In the genomic region with DNA sequence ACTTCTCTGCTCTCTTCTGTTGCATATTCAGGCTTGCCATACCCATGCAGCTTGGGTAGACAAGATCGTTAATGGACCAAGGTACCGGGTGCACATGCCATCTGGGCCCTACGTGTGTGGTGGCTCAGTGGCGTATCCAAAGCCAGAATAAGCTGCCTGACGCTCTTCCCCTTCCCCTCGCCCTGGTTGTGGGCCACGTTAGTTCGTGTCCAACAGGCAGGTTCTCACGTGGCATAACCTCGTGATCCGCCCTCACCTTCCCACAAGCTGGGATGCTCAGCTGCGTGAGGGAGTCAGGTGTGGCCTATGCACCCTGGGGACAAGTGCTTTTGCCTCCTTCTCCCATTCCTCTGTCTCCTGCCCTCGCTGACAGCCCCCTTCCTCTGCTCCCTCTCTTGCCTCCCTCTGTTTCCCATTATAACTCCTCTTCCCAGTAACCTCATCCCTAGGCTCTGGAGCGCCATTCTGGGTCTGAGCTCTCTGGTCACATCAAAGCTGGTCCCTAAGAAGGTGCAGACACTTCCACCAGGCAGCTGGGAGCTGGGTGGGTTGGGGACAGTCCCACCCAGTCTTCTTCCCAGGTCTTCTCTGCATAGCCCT, we compare ENCODE assay signal across 20 cellular contexts.
DNase-seq lines count a peak whose midpoint lies in the region; ATAC-seq, FAIRE-seq and TF ChIP-seq lines count a peak whose summit lies in the region.
"Had no signal": no experiment of that assay in that cellular context is flagged by ENCODE, and none has a peak within 500 bp of the region (broad histone marks: within the 10 kb centered on the region; RNA-seq: fewer than 3 reads in every experiment).

No MANE protein-coding gene starts in this region.

- peaks cover 34 to 56% of the 10 kb centered on the region in 2 donors for H3K4me1 Mint-ChIP-seq in natural killer cell treated with Interleukin-12 subunit alpha and Interleukin-12 subunit beta and Interleukin-15 and Interleukin-18, amount 100 ng/mL, for 72 hours (ENCODE audit: low read depth in 2 of 2)
- H3K4me1 Mint-ChIP-seq in naive thymus-derived CD4-positive, alpha-beta T cell, result peaks cover 31 to 45% (median 41%) of the 10 kb centered on the region in 7 donors

- TF ChIP-seq CTCF in bronchial epithelial cell (IDR thresholded peaks at IDR 0.05; ENCODE audit: insufficient read depth, low read length, severe bottlenecking), result no peak
- TF ChIP-seq CTCF in foreskin keratinocyte (conservative IDR thresholded peaks at IDR 0.05), result no peak

- H3K4me1 ChIP-seq in right cardiac atrium (ENCODE audit: control insufficient read depth, insufficient read depth, low read length) (peaks cover 8% of the 10 kb centered on the region), foreskin keratinocyte (no peaks in the 10 kb centered on the region)
- peaks cover 20 to 31% of the 10 kb centered on the region in 2 donors for H3K4me1 ChIP-seq in naive thymus-derived CD4-positive, alpha-beta T cell (ENCODE audit: control insufficient read depth in 2 of 2, insufficient read depth in 2 of 2, low read length in 2 of 2)
- H3K4me1 ChIP-seq: breast epithelium, prostate gland had no signal

- WGBS in right cardiac atrium, result 86% methylated on average over 14 of the region's 14 CpGs

- DNase-seq in right cardiac atrium (peak in 2 of 3 donors; percentile 21 to 24), left cardiac atrium (no peak), bronchial epithelial cell (ENCODE audit: low read depth) (no peak), foreskin keratinocyte (no peak), DMS114 treated with DMSO at 0.1 percent for 48 hours (lab: John Stamatoyannopoulos, UW; ENCODE audit: unreplicated experiment) (no peak)
- DNase-seq in natural killer cell treated with Interleukin-12 subunit alpha and Interleukin-12 subunit beta and Interleukin-15 and Interleukin-18, amount 100 ng/mL, for 72 hours (ENCODE audit: low spot score), result no peak
- DNase-seq in naive thymus-derived CD4-positive, alpha-beta T cell, result no peak
- no peak for DNase-seq in stimulated activated CD4-positive, alpha-beta T cell treated with anti-CD3 and anti-CD28 coated beads, Interleukin-4, amount 100 ng/mL, for 1 hour
- DNase-seq: activated CD4-positive, CD25-positive, alpha-beta regulatory T cell treated with anti-CD3 and anti-CD28 coated beads, Interleukin-2, amount 50 U/mL, for 72 hours; DMS153; GF-D8; kidney glomerular epithelial cell; NCI-H2081 treated with DMSO at 0.1 percent for 48 hours; stimulated activated CD4-positive, alpha-beta T cell treated with anti-CD3 and anti-CD28 coated beads, Interleukin-4, amount 100 ng/mL, for 4 hours had no signal

- FAIRE-seq in bronchial epithelial cell (lab: Jason Lieb, UNC), result peak; percentile 50
- FAIRE-seq: frontal cortex had no signal

- no peak for ATAC-seq in right cardiac atrium
- ATAC-seq in left cardiac atrium, result no peak
- ATAC-seq in natural killer cell treated with Interleukin-12 subunit alpha and Interleukin-12 subunit beta and Interleukin-15 and Interleukin-18, amount 100 ng/mL, for 72 hours, result no peak
- ATAC-seq in foreskin keratinocyte, result no peak
- no peak for ATAC-seq in naive thymus-derived CD4-positive, alpha-beta T cell

- CTCF ChIA-PET in naive thymus-derived CD4-positive, alpha-beta T cell (lab: Charles Lee), result interaction anchor here (0.5 to 1.4 kb wide), 3 partner anchors 9 to 138 kb away, joined by 3 read pairs; no protein-coding TSS in a partner anchor

- POLR2A ChIA-PET in naive thymus-derived CD4-positive, alpha-beta T cell (lab: Charles Lee), result no interaction called here

- H3K36me3 Mint-ChIP-seq in natural killer cell treated with Interleukin-12 subunit alpha and Interleukin-12 subunit beta and Interleukin-15 and Interleukin-18, amount 100 ng/mL, for 72 hours, result no peaks in the 10 kb centered on the region
- H3K36me3 Mint-ChIP-seq in naive thymus-derived CD4-positive, alpha-beta T cell, result peaks cover 0 to 24% (median 4%) of the 10 kb centered on the region in 5 donors

- H3K27ac Mint-ChIP-seq in natural killer cell treated with Interleukin-12 subunit alpha and Interleukin-12 subunit beta and Interleukin-15 and Interleukin-18, amount 100 ng/mL, for 72 hours, result peak overlapping the region; percentile 31 to 70
- H3K27ac Mint-ChIP-seq in naive thymus-derived CD4-positive, alpha-beta T cell, result peak overlapping the region in 3 of 9 donors; percentile 28 to 43 (median 42)

- H3K4me3 Mint-ChIP-seq in natural killer cell treated with Interleukin-12 subunit alpha and Interleukin-12 subunit beta and Interleukin-15 and Interleukin-18, amount 100 ng/mL, for 72 hours, result no peak overlapping the region
- H3K4me3 Mint-ChIP-seq in naive thymus-derived CD4-positive, alpha-beta T cell, result no peak overlapping the region
- H3K4me3 Mint-ChIP-seq: CD14-positive monocyte, nephron had no signal

- H3K27me3 ChIP-seq in right cardiac atrium (ENCODE audit: control insufficient read depth, insufficient read depth) (no peaks in the 10 kb centered on the region), bronchial epithelial cell (ENCODE audit: control insufficient read depth, insufficient read depth, low read length) (no peaks in the 10 kb centered on the region), foreskin keratinocyte (no peaks in the 10 kb centered on the region)
- H3K27me3 ChIP-seq in naive thymus-derived CD4-positive, alpha-beta T cell (ENCODE audit: control insufficient read depth in 2 of 2, insufficient read depth in 2 of 2, low read length in 2 of 2), result no peaks in the 10 kb centered on the region
- H3K27me3 ChIP-seq: breast epithelium, vagina had no signal

- H3K4me3 ChIP-seq in right cardiac atrium (ENCODE audit: low read length), result no peak overlapping the region
- no peak overlapping the region for H3K4me3 ChIP-seq in bronchial epithelial cell (ENCODE audit: low read depth, low read length)
- H3K4me3 ChIP-seq in naive thymus-derived CD4-positive, alpha-beta T cell (ENCODE audit: low read length), result no peak overlapping the region
- H3K4me3 ChIP-seq: breast epithelium, prostate gland, vagina had no signal

- H3K27ac ChIP-seq in right cardiac atrium (ENCODE audit: low read length) (no peak overlapping the region), foreskin keratinocyte (no peak overlapping the region)
- no peak overlapping the region for H3K27ac ChIP-seq in naive thymus-derived CD4-positive, alpha-beta T cell (ENCODE audit: low read depth, low read length)
- H3K27ac ChIP-seq: breast epithelium, prostate gland, vagina had no signal

- H3K9me3 ChIP-seq in right cardiac atrium (ENCODE audit: control insufficient read depth, low read length), result no peaks in the 10 kb centered on the region
- H3K9me3 ChIP-seq in naive thymus-derived CD4-positive, alpha-beta T cell (ENCODE audit: control insufficient read depth in 2 of 3, low read length in 3 of 3), result no peaks in the 10 kb centered on the region
- H3K9me3 ChIP-seq: breast epithelium, prostate gland, vagina had no signal

- H3K9me3 Mint-ChIP-seq in natural killer cell treated with Interleukin-12 subunit alpha and Interleukin-12 subunit beta and Interleukin-15 and Interleukin-18, amount 100 ng/mL, for 72 hours, result no peaks in the 10 kb centered on the region
- peaks cover 0 to 2% (median 0%) of the 10 kb centered on the region in 11 donors for H3K9me3 Mint-ChIP-seq in naive thymus-derived CD4-positive, alpha-beta T cell
- H3K9me3 Mint-ChIP-seq: CD14-positive monocyte, nephron had no signal

- H3K36me3 ChIP-seq in bronchial epithelial cell (ENCODE audit: control insufficient read depth, insufficient read depth, low read length), result peaks cover 31% of the 10 kb centered on the region
- H3K36me3 ChIP-seq in naive thymus-derived CD4-positive, alpha-beta T cell (ENCODE audit: control insufficient read depth in 2 of 3, insufficient read depth in 3 of 3, low read length in 3 of 3), result peaks cover 3 to 63% (median 4%) of the 10 kb centered on the region in 3 experiments
- H3K36me3 ChIP-seq: breast epithelium had no signal

- intact Hi-C loops in right cardiac atrium (cut with DNase I), result no loop called here
- intact Hi-C loops in left cardiac atrium (cut with DNase I), result no loop called here
- intact Hi-C loops in naive thymus-derived CD4-positive, alpha-beta T cell (cut with micrococcal nuclease), result no loop called here

- H3K27me3 Mint-ChIP-seq in natural killer cell treated with Interleukin-12 subunit alpha and Interleukin-12 subunit beta and Interleukin-15 and Interleukin-18, amount 100 ng/mL, for 72 hours, result no peaks in the 10 kb centered on the region
- no peaks in the 10 kb centered on the region for H3K27me3 Mint-ChIP-seq in naive thymus-derived CD4-positive, alpha-beta T cell

Comparison
In these comparisons a context has a peak if more than half of its experiments do, and no peak if none do; other contexts are left out.
1. DNase-seq: peak in right cardiac atrium (2 of 3); none in left cardiac atrium (single experiment), bronchial epithelial cell (single experiment), natural killer cell treated with Interleukin-12 subunit alpha and Interleukin-12 subunit beta and Interleukin-15 and Interleukin-18, amount 100 ng/mL, for 72 hours (single experiment), foreskin keratinocyte (0 of 2), DMS114 treated with DMSO at 0.1 percent for 48 hours (single experiment), naive thymus-derived CD4-positive, alpha-beta T cell (0 of 9) and stimulated activated CD4-positive, alpha-beta T cell treated with anti-CD3 and anti-CD28 coated beads, Interleukin-4, amount 100 ng/mL, for 1 hour (single experiment).